ENCODE assay signal across 8 cellular contexts in genomic region chr10:72637398-72637857, GRCh38. TPM values are rescaled to one million over a fixed set of nuclear protein-coding genes. Genes with fewer than 3 reads are reported as not detected.
DNase-seq lines count a peak whose midpoint lies in the region; ATAC-seq and TF ChIP-seq lines count a peak whose summit lies in the region.

No MANE protein-coding gene starts in this region.

- DNase-seq in AG20443 (ENCODE audit: low spot score) (peak; percentile 83), GM20000 (ENCODE audit: low spot score) (peak; percentile 41), SKM-1 (lab: John Stamatoyannopoulos, UW; ENCODE audit: unreplicated experiment) (peak; percentile 98), Right ventricle myocardium inferior (ENCODE audit: missing footprints) (no peak), Peyer's patch (no peak)
- DNase-seq in stimulated activated naive B cell treated with anti-CD40 and anti-IgM and Interleukin-4, amounts not matched to agents 10 μg/mL and 1 μg/mL and 100 μg/mL, for 72 hours, result peak; percentile 15

- H3K4me1 ChIP-seq in Peyer's patch, result no peaks in the 10 kb centered on the region

- H3K4me3 ChIP-seq in Peyer's patch, result no peak overlapping the region

- H3K27me3 Mint-ChIP-seq in stimulated activated naive B cell treated with anti-CD40 and anti-IgM and Interleukin-4, amounts not matched to agents 10 μg/mL and 1 μg/mL and 100 μg/mL, for 72 hours, result peaks cover 6 to 7% of the 10 kb centered on the region in 2 donors

- peak; percentile 96 for ATAC-seq in Right ventricle myocardium inferior
- peak; percentile 88 to 95 for ATAC-seq in stimulated activated naive B cell treated with anti-CD40 and anti-IgM and Interleukin-4, amounts not matched to agents 10 μg/mL and 1 μg/mL and 100 μg/mL, for 72 hours (replicated peaks)
- ATAC-seq in GM19463 (IDR thresholded peaks at IDR 0.05; ENCODE audit: unreplicated experiment), result no peak
- ATAC-seq in GM21381 (IDR thresholded peaks at IDR 0.05; ENCODE audit: unreplicated experiment), result no peak

- no peak overlapping the region for H3K27ac ChIP-seq in Peyer's patch

- no peaks in the 10 kb centered on the region for H3K36me3 Mint-ChIP-seq in stimulated activated naive B cell treated with anti-CD40 and anti-IgM and Interleukin-4, amounts not matched to agents 10 μg/mL and 1 μg/mL and 100 μg/mL, for 72 hours

- H3K27ac Mint-ChIP-seq in stimulated activated naive B cell treated with anti-CD40 and anti-IgM and Interleukin-4, amounts not matched to agents 10 μg/mL and 1 μg/mL and 100 μg/mL, for 72 hours, result peak overlapping the region; percentile 53

- no peaks in the 10 kb centered on the region for H3K9me3 ChIP-seq in Peyer's patch

- TF ChIP-seq POLR2A in Peyer's patch (IDR thresholded peaks at IDR 0.05), result no peak

- intact Hi-C loops in Right ventricle myocardium inferior (cut with DNase I), result no loop called here

- H3K9me3 Mint-ChIP-seq in stimulated activated naive B cell treated with anti-CD40 and anti-IgM and Interleukin-4, amounts not matched to agents 10 μg/mL and 1 μg/mL and 100 μg/mL, for 72 hours, result no peaks in the 10 kb centered on the region

- peaks cover 4 to 6% of the 10 kb centered on the region in 2 donors for H3K4me1 Mint-ChIP-seq in stimulated activated naive B cell treated with anti-CD40 and anti-IgM and Interleukin-4, amounts not matched to agents 10 μg/mL and 1 μg/mL and 100 μg/mL, for 72 hours

- H3K36me3 ChIP-seq in Peyer's patch, result no peaks in the 10 kb centered on the region

- no peak for TF ChIP-seq CTCF in GM20000 (IDR thresholded peaks at IDR 0.05; ENCODE audit: extremely low read depth, missing control alignments)
- no peak for TF ChIP-seq CTCF in Peyer's patch (IDR thresholded peaks at IDR 0.05)

- no peak overlapping the region for H3K4me3 Mint-ChIP-seq in stimulated activated naive B cell treated with anti-CD40 and anti-IgM and Interleukin-4, amounts not matched to agents 10 μg/mL and 1 μg/mL and 100 μg/mL, for 72 hours

- H3K27me3 ChIP-seq in Peyer's patch, result no peaks in the 10 kb centered on the region

RNA-seq across cellular contexts. Expression of gene MICU1, which starts 11.5 kb away (rescaled TPM):
- total RNA-seq in Right ventricle myocardium inferior (49.0 TPM), Peyer's patch (10 to 100 TPM; 31.7 to 82.5 (median 37.1) TPM)

RNA-seq across cellular contexts. Expression of gene MCU, which starts 54.5 kb away (rescaled TPM):
- total RNA-seq in Right ventricle myocardium inferior (15.1 TPM), Peyer's patch (10 to 100 TPM; 44.6 to 65.8 (median 52.9) TPM)

Comparison
In these comparisons a context has a peak if more than half of its experiments do, and no peak if none do; other contexts are left out.
1. DNase-seq: peak in AG20443 (single experiment), GM20000 (single experiment), SKM-1 (single experiment) and stimulated activated naive B cell treated with anti-CD40 and anti-IgM and Interleukin-4, amounts not matched to agents 10 μg/mL and 1 μg/mL and 100 μg/mL, for 72 hours (single experiment); none in Right ventricle myocardium inferior (single experiment) and Peyer's patch (0 of 3).
2. ATAC-seq: peak in Right ventricle myocardium inferior (single experiment) and stimulated activated naive B cell treated with anti-CD40 and anti-IgM and Interleukin-4, amounts not matched to agents 10 μg/mL and 1 μg/mL and 100 μg/mL, for 72 hours (2 of 2); none in GM19463 (single experiment) and GM21381 (single experiment).